9 cellular contexts compared by ENCODE assay signal in the genomic region with DNA sequence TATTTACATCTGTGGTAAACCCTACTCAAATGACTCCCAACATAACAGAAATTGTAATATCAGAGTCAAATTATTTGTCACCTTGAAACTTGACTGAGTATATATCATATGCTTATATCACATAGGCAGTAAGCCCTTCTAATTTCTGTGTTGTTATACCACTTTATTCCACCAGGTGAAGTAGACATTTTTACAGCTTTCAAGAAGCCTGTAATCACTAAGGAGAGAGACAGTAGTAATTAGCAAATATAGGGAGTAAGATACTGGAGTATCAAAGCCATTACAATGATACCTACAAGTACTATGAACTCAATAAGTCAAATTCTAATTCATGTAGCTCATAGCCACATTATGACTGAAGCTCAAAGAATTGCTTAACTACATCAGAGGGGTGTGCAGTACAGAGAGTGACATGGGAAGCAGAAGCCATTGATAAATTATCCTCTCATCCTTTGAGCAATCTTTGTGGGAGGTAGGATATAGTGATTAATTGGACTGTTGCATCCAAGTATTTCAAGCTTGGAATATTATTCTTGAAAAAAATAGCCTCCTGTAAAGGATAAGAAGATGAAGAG.
DNase-seq lines count a peak whose midpoint lies in the region; FAIRE-seq and TF ChIP-seq lines count a peak whose summit lies in the region.
"Had no signal": no experiment of that assay in that cellular context is flagged by ENCODE, and none has a peak within 500 bp of the region (broad histone marks: within the 10 kb centered on the region; RNA-seq: fewer than 3 reads in every experiment).

No MANE protein-coding gene starts in this region.

- DNase-seq in GM13977 (ENCODE audit: low spot score) (peak; percentile 3), H7 (peak; percentile 4), iPS-NIHi11 (ENCODE audit: low spot score) (peak; percentile 10), prostate gland (ENCODE audit: low spot score) (no peak), NCI-H2081 (lab: John Stamatoyannopoulos, UW) (no peak), GM12891 (ENCODE audit: insufficient read length, low spot score) (no peak)
- DNase-seq in stimulated activated naive CD4-positive, alpha-beta T cell treated with Interleukin-2 at 50 U/mL for 16 hours (lab: John Stamatoyannopoulos, UW): no peak
- DNase-seq: stimulated activated CD4-positive, alpha-beta T cell treated with anti-CD3 and anti-CD28 coated beads, Interleukin-4, amount 100 ng/mL, for 24 hours had no signal

- TF ChIP-seq POLR2A in prostate gland (IDR thresholded peaks at IDR 0.05) (no peak), GM12891 (IDR thresholded peaks at IDR 0.05; ENCODE audit: low read depth, low read length) (no peak)

- H3K4me3 ChIP-seq in H7 (ENCODE audit: insufficient read depth, low read depth, low read length): no peak overlapping the region
- H3K4me3 ChIP-seq in prostate gland: no peak overlapping the region

- H3K27me3 ChIP-seq in H7 (ENCODE audit: control insufficient read depth, insufficient read depth, low read length) (no peaks in the 10 kb centered on the region), prostate gland (replicated peaks; ENCODE audit: insufficient read depth) (no peaks in the 10 kb centered on the region)

- no peaks in the 10 kb centered on the region for H3K9me3 ChIP-seq in prostate gland

- TF ChIP-seq CTCF in GM13977 (IDR thresholded peaks at IDR 0.05; ENCODE audit: extremely low read depth, insufficient read depth, missing control alignments) (peak; percentile 36), LNCAP (IDR thresholded peaks at IDR 0.05) (peak; percentile 47), prostate gland (IDR thresholded peaks at IDR 0.05) (peak in 1 of 4 experiments; percentile 24)

- H3K36me3 ChIP-seq in H7 (replicated peaks; ENCODE audit: control insufficient read depth, insufficient read depth, low read length): no peaks in the 10 kb centered on the region
- no peaks in the 10 kb centered on the region for H3K36me3 ChIP-seq in prostate gland

- no peaks in the 10 kb centered on the region for H3K4me1 ChIP-seq in prostate gland (replicated peaks)

- no peak overlapping the region for H3K27ac ChIP-seq in prostate gland

- in situ Hi-C loops in GM13977 (cut with MboI; ENCODE audit: low pct_unique_long_range_greater_than_20kb, low sequenced_read_pairs, unreplicated experiment): no loop called here

- intact Hi-C loops in prostate gland (cut with DNase I): no loop called here

- FAIRE-seq in GM12891 (lab: Jason Lieb, UNC): no peak

TF ChIP-seq in GM12891, 5 proteins besides CTCF, POLR2A, EP300 and RAD21:
- TF ChIP-seq PAX5 (IDR thresholded peaks at IDR 0.05; ENCODE audit: insufficient read depth, low read length, severe bottlenecking) (no peak), TAF1 (IDR thresholded peaks at IDR 0.05; ENCODE audit: low read depth, low read length) (no peak), POLR2AphosphoS5 (IDR thresholded peaks at IDR 0.05; ENCODE audit: low read depth, low read length) (no peak), POU2F2 (IDR thresholded peaks at IDR 0.05; ENCODE audit: low read depth, low read length) (no peak), SPI1 (IDR thresholded peaks at IDR 0.05; ENCODE audit: low read depth, low read length) (no peak)

Comparison
In these comparisons a context has a peak if more than half of its experiments do, and no peak if none do; other contexts are left out.
1. DNase-seq: peak in GM13977 (single experiment), H7 (single experiment) and iPS-NIHi11 (single experiment); none in stimulated activated naive CD4-positive, alpha-beta T cell treated with Interleukin-2 at 50 U/mL for 16 hours (single experiment), prostate gland (single experiment), NCI-H2081 (0 of 2) and GM12891 (single experiment).